Comparison of ENCODE assay signal across 21 cellular contexts in the genomic region with DNA sequence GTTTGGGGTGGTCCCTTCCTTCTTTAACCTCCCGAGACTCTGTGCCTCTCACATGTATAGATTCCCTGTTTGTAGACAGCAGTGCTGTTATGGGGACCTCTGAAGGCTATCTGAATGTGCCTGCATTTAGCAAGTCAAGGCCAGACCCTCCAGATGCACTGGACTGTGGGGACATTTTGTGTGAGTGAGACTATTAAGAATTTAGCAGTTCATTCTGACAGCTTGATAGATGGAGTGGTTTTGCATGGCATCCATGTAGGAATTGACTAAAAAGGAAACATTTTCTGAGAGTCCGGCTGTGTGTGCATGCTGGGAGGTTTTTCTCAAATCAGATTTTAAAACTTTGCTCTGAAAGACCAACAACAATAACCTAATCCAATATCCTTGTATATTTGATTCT.
DNase-seq lines count a peak whose midpoint lies in the region; ATAC-seq and TF ChIP-seq lines count a peak whose summit lies in the region.
"Had no signal": no experiment of that assay in that cellular context is flagged by ENCODE, and none has a peak within 500 bp of the region (broad histone marks: within the 10 kb centered on the region; RNA-seq: fewer than 3 reads in every experiment).

No MANE protein-coding gene starts in this region.

- H3K27me3 Mint-ChIP-seq in HFFc6 (ENCODE audit: insufficient read depth) (peaks cover 4% of the 10 kb centered on the region; the same call in 1 of the 2 replicates), nephron (ENCODE audit: low read depth) (peaks cover 98% of the 10 kb centered on the region)
- H3K27me3 Mint-ChIP-seq: activated naive CD8-positive, alpha-beta T cell had no signal

- H3K27ac Mint-ChIP-seq in HFFc6 = peak overlapping the region; percentile 99
- H3K27ac Mint-ChIP-seq in nephron = peak overlapping the region; percentile 4 to 35 (median 28)
- H3K27ac Mint-ChIP-seq: activated naive CD8-positive, alpha-beta T cell had no signal

- TF ChIP-seq CTCF in HFFc6 (IDR thresholded peaks at IDR 0.05) (no peak), astrocyte of the cerebellum (IDR thresholded peaks at IDR 0.05; ENCODE audit: low read depth, low read length, missing control alignments) (no peak), nephron (IDR thresholded peaks at IDR 0.05; ENCODE audit: unreplicated experiment in 3 of 3) (no peak)

- DNase-seq in A172 (ENCODE audit: low spot score) = peak; percentile 54
- DNase-seq in HFFc6 = peak; percentile 11
- DNase-seq in astrocyte of the cerebellum (ENCODE audit: low read depth) = peak; percentile 36
- DNase-seq in COLO829 (ENCODE audit: low spot score) = no peak
- no peak for DNase-seq in DMS53 (lab: John Stamatoyannopoulos, UW)
- DNase-seq in SHP77 treated with DMSO at 0.1 percent for 48 hours (lab: John Stamatoyannopoulos, UW) = no peak
- DNase-seq: activated CD4-positive, alpha-beta T cell treated with anti-CD3 and anti-CD28 coated beads for 1 hour; DMS 273 treated with DMSO at 0.1 percent for 48 hours; gastrocnemius medialis; left ventricle myocardium inferior; NCI-H187 treated with DMSO at 0.1 percent for 48 hours; NCI-H446 treated with DMSO at 0.1 percent for 48 hours; right lobe of liver; stimulated activated naive CD8-positive, alpha-beta T cell treated with anti-CD3 and anti-CD28 coated beads, Interleukin-15, Interleukin-2, amounts not matched to agents 100 U/mL and 50 U/mL, for 24 hours had no signal

- peaks cover 9% of the 10 kb centered on the region; the same call in 1 of the 2 replicates for H3K36me3 Mint-ChIP-seq in HFFc6 (ENCODE audit: low read depth)
- H3K36me3 Mint-ChIP-seq in nephron (ENCODE audit: low read depth) = peaks cover 3% of the 10 kb centered on the region

- H3K4me3 Mint-ChIP-seq in HFFc6 (peak overlapping the region; percentile 34), nephron (no peak overlapping the region)
- H3K4me3 Mint-ChIP-seq: activated naive CD8-positive, alpha-beta T cell had no signal

- H3K4me1 Mint-ChIP-seq in HFFc6 (ENCODE audit: low read depth) (peaks cover 78% of the 10 kb centered on the region), nephron (peaks cover 83% of the 10 kb centered on the region)

- H3K9me3 Mint-ChIP-seq in HFFc6 = no peaks in the 10 kb centered on the region
- no peaks in the 10 kb centered on the region for H3K9me3 Mint-ChIP-seq in nephron

- in situ Hi-C loops in astrocyte of the cerebellum (cut with HindIII; ENCODE audit: low sequenced_read_pairs) = no loop called here

- ATAC-seq in GM19023 (IDR thresholded peaks at IDR 0.05; ENCODE audit: unreplicated experiment) = no peak
- ATAC-seq: gastrocnemius medialis; HepG2; right lobe of liver; stimulated activated naive CD8-positive, alpha-beta T cell treated with anti-CD3 and anti-CD28 coated beads, Interleukin-15, Interleukin-2, amounts not matched to agents 100 U/mL and 50 U/mL, for 24 hours had no signal

- H3K4me3 ChIP-seq in astrocyte of the cerebellum (ENCODE audit: low read depth, low read length) = no peak overlapping the region
- H3K4me3 ChIP-seq: cardiac muscle cell, gastrocnemius medialis, HAP-1, left ventricle myocardium inferior, right lobe of liver, tibial nerve had no signal

Comparison
In these comparisons a context has a peak if more than half of its experiments do, and no peak if none do; other contexts are left out.
1. DNase-seq: peak in A172 (single experiment), HFFc6 (single experiment) and astrocyte of the cerebellum (single experiment); none in COLO829 (single experiment), DMS53 (single experiment) and SHP77 treated with DMSO at 0.1 percent for 48 hours (single experiment).